8 cellular contexts compared by ENCODE assay signal in the genomic region with DNA sequence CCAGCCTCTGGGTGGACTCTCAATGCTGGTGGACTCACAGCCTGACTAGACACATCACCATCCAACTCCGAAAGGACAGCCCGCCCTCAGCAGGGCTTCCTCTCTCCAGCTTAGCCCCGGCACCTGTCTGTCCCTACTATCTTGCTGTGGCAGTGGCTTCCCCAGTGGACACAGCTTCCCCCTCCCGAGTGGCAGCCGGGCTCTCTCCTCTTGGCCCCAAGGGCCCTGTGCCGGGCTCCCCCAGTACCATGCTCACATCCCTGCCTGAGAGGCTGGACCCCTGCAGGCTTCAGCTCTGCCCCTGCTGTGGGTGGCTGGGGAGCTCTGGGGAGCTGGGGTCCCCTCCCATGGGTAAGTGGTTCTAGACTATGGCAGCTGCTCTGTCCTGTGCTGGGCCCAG. TPM values are rescaled to one million over a fixed set of nuclear protein-coding genes. Genes with fewer than 3 reads are reported as not detected.
DNase-seq lines count a peak whose midpoint lies in the region; ATAC-seq and TF ChIP-seq lines count a peak whose summit lies in the region.
"Not testable (repeated sequence)": the region's sequence is repeated elsewhere in the genome, so short reads cannot be mapped to it uniquely, and the experiment has no call there.
"Had no signal": no experiment of that assay in that cellular context is flagged by ENCODE, and none has a peak within 500 bp of the region (broad histone marks: within the 10 kb centered on the region; RNA-seq: fewer than 3 reads in every experiment).

No MANE protein-coding gene starts in this region.

- H3K27me3 ChIP-seq in GM23248 (replicated peaks; ENCODE audit: insufficient read depth); RWPE2 (ENCODE audit: insufficient read depth, poor library complexity, severe bottlenecking); left lung; sigmoid colon: not testable (repeated sequence)

- peak overlapping the region; percentile 50; the same call in 1 of the 2 replicates for H3K9ac ChIP-seq in GM23248

- intact Hi-C loops in Right ventricle myocardium inferior (cut with DNase I); left lung (cut with DNase I); sigmoid colon (cut with DNase I): not testable (repeated sequence)

- H3K4me1 Mint-ChIP-seq in natural killer cell treated with Interleukin-12 subunit alpha and Interleukin-12 subunit beta and Interleukin-15 and Interleukin-18, amount 100 ng/mL, for 72 hours (ENCODE audit: low read depth in 2 of 2): not testable (repeated sequence)

- H3K36me3 Mint-ChIP-seq in natural killer cell treated with Interleukin-12 subunit alpha and Interleukin-12 subunit beta and Interleukin-15 and Interleukin-18, amount 100 ng/mL, for 72 hours: not testable (repeated sequence)

- H3K36me3 ChIP-seq in GM23248 (ENCODE audit: low read depth); RWPE2 (ENCODE audit: low read depth); left lung; sigmoid colon: not testable (repeated sequence)

- not testable (repeated sequence) for H3K9me3 ChIP-seq in GM23248 (ENCODE audit: low read depth); RWPE2 (ENCODE audit: severe bottlenecking); left lung; sigmoid colon

- DNase-seq in GM23248 (peak; percentile 28), RWPE2 (ENCODE audit: low spot score) (peak; percentile 34), Right ventricle myocardium inferior (ENCODE audit: missing footprints) (peak; percentile 18), left lung (peak; percentile 19 to 65), sigmoid colon (peak; percentile 46)
- peak; percentile 13 for DNase-seq in activated T-cell treated with anti-CD3 and anti-CD28 coated beads, Interleukin-2, amount 50 U/mL, for 1 hour
- peak; percentile 49 for DNase-seq in natural killer cell treated with Interleukin-12 subunit alpha and Interleukin-12 subunit beta and Interleukin-15 and Interleukin-18, amount 100 ng/mL, for 72 hours (ENCODE audit: low spot score)

- H3K9me2 ChIP-seq in GM23248 (ENCODE audit: insufficient read depth): not testable (repeated sequence)

- not testable (repeated sequence) for H3K4me3 Mint-ChIP-seq in natural killer cell treated with Interleukin-12 subunit alpha and Interleukin-12 subunit beta and Interleukin-15 and Interleukin-18, amount 100 ng/mL, for 72 hours

- not testable (repeated sequence) for H3K27ac Mint-ChIP-seq in natural killer cell treated with Interleukin-12 subunit alpha and Interleukin-12 subunit beta and Interleukin-15 and Interleukin-18, amount 100 ng/mL, for 72 hours

- TF ChIP-seq CTCF in RWPE2 (IDR thresholded peaks at IDR 0.05; ENCODE audit: poor library complexity, severe bottlenecking); left lung (IDR thresholded peaks at IDR 0.05); sigmoid colon (IDR thresholded peaks at IDR 0.05): not testable (repeated sequence)

- not testable (repeated sequence) for H3K9me3 Mint-ChIP-seq in natural killer cell treated with Interleukin-12 subunit alpha and Interleukin-12 subunit beta and Interleukin-15 and Interleukin-18, amount 100 ng/mL, for 72 hours

- 75 to 81% methylated on average over 6 of the region's 6 CpGs for WGBS in GM23248 (ENCODE audit: low coverage in 1 of 2, low lambda C conversion rate in 2 of 2, missing lambda C conversion rate in 2 of 2), 2 experiments
- WGBS in sigmoid colon, 2 donors: 87 to 93% methylated on average over 6 of the region's 6 CpGs

- not testable (repeated sequence) for TF ChIP-seq POLR2A in sigmoid colon (IDR thresholded peaks at IDR 0.05)

- H3K4me2 ChIP-seq in GM23248 (ENCODE audit: unreplicated experiment): not testable (repeated sequence)

- H3K4me1 ChIP-seq in GM23248 (ENCODE audit: insufficient read depth); RWPE2 (ENCODE audit: insufficient read depth, poor library complexity, severe bottlenecking); left lung; sigmoid colon: not testable (repeated sequence)

- H3K27ac ChIP-seq in GM23248: peak overlapping the region; percentile 72
- H3K27ac ChIP-seq in RWPE2 (ENCODE audit: poor library complexity, severe bottlenecking); left lung; sigmoid colon: not testable (repeated sequence)

- H4K20me1 ChIP-seq in GM23248 (ENCODE audit: insufficient read depth): not testable (repeated sequence)

- not testable (repeated sequence) for TF ChIP-seq EP300 in sigmoid colon (IDR thresholded peaks at IDR 0.05)

- not testable (repeated sequence) for H3F3A ChIP-seq in GM23248 (ENCODE audit: insufficient read depth)

- in situ Hi-C loops in GM23248 (cut with MboI): not testable (repeated sequence)

- not testable (repeated sequence) for ATAC-seq in RWPE2 (ENCODE audit: low read depth); Right ventricle myocardium inferior; left lung
- ATAC-seq in natural killer cell treated with Interleukin-12 subunit alpha and Interleukin-12 subunit beta and Interleukin-15 and Interleukin-18, amount 100 ng/mL, for 72 hours: peak in 1 of 2 donors; percentile 11

- not testable (repeated sequence) for H3K79me2 ChIP-seq in GM23248 (ENCODE audit: insufficient read depth)

- not testable (repeated sequence) for H3K4me3 ChIP-seq in GM23248; RWPE2 (ENCODE audit: severe bottlenecking); left lung; sigmoid colon

- H2AFZ ChIP-seq in GM23248: not testable (repeated sequence)

- not testable (repeated sequence) for H3K27me3 Mint-ChIP-seq in natural killer cell treated with Interleukin-12 subunit alpha and Interleukin-12 subunit beta and Interleukin-15 and Interleukin-18, amount 100 ng/mL, for 72 hours

RNA-seq across cellular contexts. Expression of gene DGCR6L, which starts 9.1 kb away (rescaled TPM):
- 73.3 and 84.6 TPM in 2 replicates for total RNA-seq in GM23248 (2014; rRNA removed; shearing (Covaris generic))
- polyA plus RNA-seq in GM23248 (2016; fragmentation: Nextera tagmentation; extraction: Ambion mirVana) (111 and 114 TPM in 2 replicates), sigmoid colon (10 to 100 TPM; 38.6 to 72.7 (median 54.6) TPM)
- total RNA-seq in Right ventricle myocardium inferior (44.2 TPM), left lung (10 to 100 TPM; 35.5 to 46.7 TPM), sigmoid colon (10 to 100 TPM; 62.3 to 88.6 (median 69.8) TPM)
- 10 to 100 TPM; 18.7 to 27.2 TPM for total RNA-seq in natural killer cell treated with Interleukin-12 subunit alpha and Interleukin-12 subunit beta and Interleukin-15 and Interleukin-18, amount 100 ng/mL, for 72 hours

RNA-seq across cellular contexts. Expression of gene RTN4R, which starts 42.7 kb away (rescaled TPM):
- total RNA-seq in GM23248 (2014; rRNA removed; shearing (Covaris generic)): 1.4 TPM in 1 of 2 replicates, not detected in the other
- polyA plus RNA-seq in GM23248 (2016; fragmentation: Nextera tagmentation; extraction: Ambion mirVana) (0.25 and 0.47 TPM in 2 replicates), sigmoid colon (1 to 10 TPM in 2 of 3 donors, under 1 TPM in 1; 0.60 to 4.3 (median 1.4) TPM)
- total RNA-seq in Right ventricle myocardium inferior (1.2 TPM), left lung (10 to 100 TPM in 1 of 2 donors, 1 to 10 TPM in 1; 8.9 to 10.9 TPM), sigmoid colon (under 1 TPM in 2 of 4 donors, not detected in 2; 0.36 to 0.83 TPM)
- under 1 TPM; 0.48 to 0.78 TPM for total RNA-seq in natural killer cell treated with Interleukin-12 subunit alpha and Interleukin-12 subunit beta and Interleukin-15 and Interleukin-18, amount 100 ng/mL, for 72 hours
- polyA plus RNA-seq: IgD-negative memory B cell had no signal
